In the genomic region with DNA sequence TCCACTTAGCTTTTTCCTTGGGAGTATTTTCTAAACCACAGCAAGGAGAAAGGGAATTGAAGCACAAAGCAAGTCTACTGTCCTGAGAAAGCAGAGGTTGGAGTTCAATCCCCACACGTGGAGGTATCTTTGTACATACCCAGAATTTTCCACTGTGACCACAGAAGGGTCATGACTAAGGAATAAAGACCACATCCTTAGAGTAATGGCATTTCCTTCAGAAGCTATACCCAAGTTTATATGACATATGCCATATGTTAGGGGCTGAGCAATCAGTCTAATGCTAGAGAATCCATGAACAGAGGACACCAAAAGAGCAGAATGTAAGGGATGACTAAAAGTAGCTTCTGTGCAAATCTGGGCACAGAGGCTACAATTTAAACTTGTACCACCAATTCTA, we compare ENCODE assay signal across 13 cellular contexts. TPM values are rescaled to one million over a fixed set of nuclear protein-coding genes. Genes with fewer than 3 reads are reported as not detected.
DNase-seq lines count a peak whose midpoint lies in the region; ATAC-seq and TF ChIP-seq lines count a peak whose summit lies in the region.
"Had no signal": no experiment of that assay in that cellular context is flagged by ENCODE, and none has a peak within 500 bp of the region (broad histone marks: within the 10 kb centered on the region; RNA-seq: fewer than 3 reads in every experiment).

No MANE protein-coding gene starts in this region.

- no peak overlapping the region for H3K4me3 Mint-ChIP-seq in activated T-cell treated with anti-CD3 and anti-CD28 coated beads, Interleukin-2, amount 50 U/mL, for 4 hours
- H3K4me3 Mint-ChIP-seq in stimulated activated naive CD8-positive, alpha-beta T cell treated with anti-CD3 and anti-CD28 coated beads, Interleukin-15, Interleukin-2, amounts not matched to agents 100 ng/mL and 50 ng/mL, for 24 hours: no peak overlapping the region
- no peak overlapping the region for H3K4me3 Mint-ChIP-seq in H9

- no peaks in the 10 kb centered on the region for H3K27me3 Mint-ChIP-seq in activated T-cell treated with anti-CD3 and anti-CD28 coated beads, Interleukin-2, amount 50 U/mL, for 4 hours (ENCODE audit: low read depth)
- no peaks in the 10 kb centered on the region for H3K27me3 Mint-ChIP-seq in stimulated activated naive CD8-positive, alpha-beta T cell treated with anti-CD3 and anti-CD28 coated beads, Interleukin-15, Interleukin-2, amounts not matched to agents 100 ng/mL and 50 ng/mL, for 24 hours
- no peaks in the 10 kb centered on the region for H3K27me3 Mint-ChIP-seq in H9 (ENCODE audit: low read depth)

- no CpG with 5 or more reads among the region's 1 CpG for WGBS in H9 (ENCODE audit: extremely low coverage, insufficient read length, low lambda C conversion rate)

- no peak overlapping the region for H4K91ac ChIP-seq in H9 (ENCODE audit: insufficient read length, low read depth, low read length)

- TF ChIP-seq CTCF in PC-3 (conservative IDR thresholded peaks at IDR 0.05; ENCODE audit: low read depth, low read length): no peak
- no peak for TF ChIP-seq CTCF in choroid plexus epithelial cell (conservative IDR thresholded peaks at IDR 0.05; ENCODE audit: low read depth, low read length)
- TF ChIP-seq CTCF in H9 (conservative IDR thresholded peaks at IDR 0.05): no peak

- peak overlapping the region; percentile 26 for H3K27ac Mint-ChIP-seq in stimulated activated naive CD8-positive, alpha-beta T cell treated with anti-CD3 and anti-CD28 coated beads, Interleukin-15, Interleukin-2, amounts not matched to agents 100 ng/mL and 50 ng/mL, for 24 hours
- H3K27ac Mint-ChIP-seq in H9: no peak overlapping the region; a peak in 1 of 7 replicates

- H2BK5ac ChIP-seq in H9 (ENCODE audit: insufficient read length, low read length): no peak overlapping the region

- no peaks in the 10 kb centered on the region for H3K23me2 ChIP-seq in H9 (ENCODE audit: insufficient read length, low read depth, low read length, poor library complexity, severe bottlenecking)

- no peak overlapping the region for H3K23ac ChIP-seq in H9 (ENCODE audit: insufficient read length, low read depth, low read length)

- peaks cover 11% of the 10 kb centered on the region; the same call in 1 of the 2 replicates for H3K36me3 ChIP-seq in PC-3 (ENCODE audit: low read depth, low read length)

- H3K9me2 ChIP-seq in PC-3 (replicated peaks; ENCODE audit: low read length): no peaks in the 10 kb centered on the region

- H2BK20ac ChIP-seq in H9 (ENCODE audit: low read depth, low read length, poor library complexity, severe bottlenecking): no peak overlapping the region

- POLR2A ChIA-PET in PC-3 (lab: Charles Lee; ENCODE audit: unreplicated experiment): no interaction called here

- no peaks in the 10 kb centered on the region for H3K9me3 Mint-ChIP-seq in activated T-cell treated with anti-CD3 and anti-CD28 coated beads, Interleukin-2, amount 50 U/mL, for 4 hours
- H3K9me3 Mint-ChIP-seq in stimulated activated naive CD8-positive, alpha-beta T cell treated with anti-CD3 and anti-CD28 coated beads, Interleukin-15, Interleukin-2, amounts not matched to agents 100 ng/mL and 50 ng/mL, for 24 hours: no peaks in the 10 kb centered on the region
- H3K9me3 Mint-ChIP-seq in H9: no peaks in the 10 kb centered on the region

- H3K79me2 ChIP-seq in PC-3 (ENCODE audit: low read length) (peaks cover 38% of the 10 kb centered on the region), H9 (ENCODE audit: insufficient read depth, low read length) (peaks cover 1% of the 10 kb centered on the region; the same call in 1 of the 2 replicates)

- H3K14ac ChIP-seq in H9 (ENCODE audit: insufficient read depth, low read length): no peak overlapping the region

- H2AK5ac ChIP-seq in H9 (ENCODE audit: insufficient read length, low read length): no peak overlapping the region

- no peak overlapping the region for H4K5ac ChIP-seq in H9 (ENCODE audit: insufficient read length, low read depth, low read length)

- no peaks in the 10 kb centered on the region for H3F3A ChIP-seq in PC-3 (ENCODE audit: low read length, unreplicated experiment)

- ATAC-seq in activated T-cell treated with anti-CD3 and anti-CD28 coated beads, Interleukin-2, amount 50 U/mL, for 4 hours: peak; percentile 32 to 37
- no peak for ATAC-seq in PC-3

- H3K4ac ChIP-seq in H9 (ENCODE audit: low read depth, low read length): no peak overlapping the region

- intact Hi-C loops in PC-3 (cut with micrococcal nuclease) (no loop called here), cardiac septum (cut with DNase I) (no loop called here)

- no peak overlapping the region for H3K18ac ChIP-seq in H9 (ENCODE audit: insufficient read length, low read depth, low read length)

- no peak overlapping the region for H3K56ac ChIP-seq in H9 (ENCODE audit: insufficient read length, low read depth, low read length)

- no peak overlapping the region for H2BK12ac ChIP-seq in H9 (ENCODE audit: insufficient read length, low read depth, low read length)

- DNase-seq in activated T-cell treated with anti-CD3 and anti-CD28 coated beads, Interleukin-2, amount 50 U/mL, for 4 hours: no peak
- DNase-seq in activated T-cell treated with anti-CD3 and anti-CD28 coated beads, Interleukin-2, amount 50 U/mL, for 1 hour: no peak
- DNase-seq in PC-3 (peak; percentile 23), choroid plexus epithelial cell (ENCODE audit: low read depth) (peak; percentile 56), cardiac septum (ENCODE audit: low spot score) (no peak), OCI-M2 (lab: John Stamatoyannopoulos, UW; ENCODE audit: unreplicated experiment) (no peak), H9 (no peak)
- DNase-seq: effector memory CD4-positive, alpha-beta T cell; NCI-H1105; PC-9; spleen had no signal

- peaks cover 21% of the 10 kb centered on the region for H3K36me3 Mint-ChIP-seq in activated T-cell treated with anti-CD3 and anti-CD28 coated beads, Interleukin-2, amount 50 U/mL, for 4 hours (ENCODE audit: insufficient read depth)
- H3K36me3 Mint-ChIP-seq in stimulated activated naive CD8-positive, alpha-beta T cell treated with anti-CD3 and anti-CD28 coated beads, Interleukin-15, Interleukin-2, amounts not matched to agents 100 ng/mL and 50 ng/mL, for 24 hours (ENCODE audit: low read depth): peaks cover 31% of the 10 kb centered on the region
- peaks cover 4 to 19% (median 16%) of the 10 kb centered on the region in 3 experiments for H3K36me3 Mint-ChIP-seq in H9 (ENCODE audit: insufficient read depth in 1 of 3, low read depth in 3 of 3)

- H3K4me2 ChIP-seq in PC-3 (ENCODE audit: low read length) (no peak overlapping the region), H9 (ENCODE audit: insufficient read depth, insufficient read length, low read length) (no peak overlapping the region)
- H3K4me2 ChIP-seq: PC-9 had no signal

- H2BK120ac ChIP-seq in H9 (ENCODE audit: low read depth, low read length, poor library complexity, severe bottlenecking): no peak overlapping the region

- H3K79me1 ChIP-seq in H9 (ENCODE audit: insufficient read depth, low read depth, low read length, poor library complexity, severe bottlenecking): peaks cover 2% of the 10 kb centered on the region

- H3K9me3 ChIP-seq in PC-3 (ENCODE audit: low read length) (no peaks in the 10 kb centered on the region), H9 (ENCODE audit: control insufficient read depth, low read depth, low read length) (no peaks in the 10 kb centered on the region)
- H3K9me3 ChIP-seq: spleen, suprapubic skin had no signal

- no peak overlapping the region for H2AFZ ChIP-seq in PC-3 (ENCODE audit: low read length)
- no peak overlapping the region for H2AFZ ChIP-seq in H9 (ENCODE audit: low read length)
- H2AFZ ChIP-seq: PC-9 had no signal

- H3K4me3 ChIP-seq in PC-3 (ENCODE audit: low read length): no peak overlapping the region
- H3K4me3 ChIP-seq in choroid plexus epithelial cell (ENCODE audit: low read depth, low read length): no peak overlapping the region
- H3K4me3 ChIP-seq: PC-9, spleen, suprapubic skin had no signal

- no peak overlapping the region for H3K27ac ChIP-seq in PC-3 (ENCODE audit: low read length)
- no peak overlapping the region for H3K27ac ChIP-seq in H9 (ENCODE audit: insufficient read length, low read depth, low read length)
- H3K27ac ChIP-seq: PC-9, spleen, suprapubic skin had no signal

- no peak overlapping the region for H3T11ph ChIP-seq in H9 (ENCODE audit: low read length)

- CTCF ChIA-PET in PC-3 (lab: Charles Lee): no interaction called here

- H3K4me1 Mint-ChIP-seq in activated T-cell treated with anti-CD3 and anti-CD28 coated beads, Interleukin-2, amount 50 U/mL, for 4 hours (ENCODE audit: low read depth): peaks cover 33% of the 10 kb centered on the region
- H3K4me1 Mint-ChIP-seq in stimulated activated naive CD8-positive, alpha-beta T cell treated with anti-CD3 and anti-CD28 coated beads, Interleukin-15, Interleukin-2, amounts not matched to agents 100 ng/mL and 50 ng/mL, for 24 hours (ENCODE audit: low read depth): peaks cover 50% of the 10 kb centered on the region
- no peaks in the 10 kb centered on the region for H3K4me1 Mint-ChIP-seq in H9

- H3K4me1 ChIP-seq in PC-3 (ENCODE audit: insufficient read depth, low read length): peaks cover 29% of the 10 kb centered on the region
- no peaks in the 10 kb centered on the region for H3K4me1 ChIP-seq in H9 (ENCODE audit: insufficient read depth, low read length)
- H3K4me1 ChIP-seq: suprapubic skin had no signal

- no peak overlapping the region for H2BK15ac ChIP-seq in H9 (ENCODE audit: low read depth, low read length)

- no TSS peak for BruUV-seq in PC-3 (replicated peaks; lab: Mats Ljungman, UMichigan)

- H3K27me3 ChIP-seq in PC-3 (ENCODE audit: low read length) (no peaks in the 10 kb centered on the region), H9 (ENCODE audit: insufficient read depth, low read length) (no peaks in the 10 kb centered on the region)
- H3K27me3 ChIP-seq: spleen, suprapubic skin had no signal

- H3K9ac ChIP-seq in PC-3 (ENCODE audit: low read length) (no peak overlapping the region), H9 (ENCODE audit: extremely low read depth, insufficient read length, low read length) (no peak overlapping the region)

- no peak overlapping the region for H4K8ac ChIP-seq in H9 (replicated peaks; ENCODE audit: insufficient read length, low read depth, low read length)

- H4K20me1 ChIP-seq in PC-3 (ENCODE audit: low read length) (peaks cover 4% of the 10 kb centered on the region; the same call in 1 of the 2 replicates), H9 (ENCODE audit: control insufficient read depth, insufficient read depth, insufficient read length) (no peaks in the 10 kb centered on the region)

RNA-seq across cellular contexts. Expression of gene ATG5, which starts 46.4 kb away (rescaled TPM):
- total RNA-seq in activated T-cell treated with anti-CD3 and anti-CD28 coated beads, Interleukin-2, amount 50 U/mL, for 4 hours: 10 to 100 TPM; 29.3 to 30.2 (median 29.5) TPM
- total RNA-seq in PC-3 (2014; rRNA removed): 38.5 and 38.8 TPM in 2 replicates
- 14.6 TPM for total RNA-seq in cardiac septum
- total RNA-seq in H9 (2021): 36.7 and 37.2 TPM in 2 replicates

Comparison
In these comparisons a context has a peak if more than half of its experiments do, and no peak if none do; other contexts are left out.
1. DNase-seq: peak in PC-3 (single experiment) and choroid plexus epithelial cell (single experiment); none in activated T-cell treated with anti-CD3 and anti-CD28 coated beads, Interleukin-2, amount 50 U/mL, for 4 hours (single experiment), activated T-cell treated with anti-CD3 and anti-CD28 coated beads, Interleukin-2, amount 50 U/mL, for 1 hour (single experiment), cardiac septum (single experiment), OCI-M2 (single experiment) and H9 (single experiment).